1 cellular context compared by ENCODE assay signal in genomic region chr2:26900831-26901321, GRCh38.
TF ChIP-seq lines count a peak whose summit lies in the region.

No MANE protein-coding gene starts in this region.

TF ChIP-seq in SK-N-SH, 30 proteins besides CTCF, POLR2A, EP300 and RAD21 (continued from another document):
- TF ChIP-seq GABPA (IDR thresholded peaks at IDR 0.05; ENCODE audit: low read depth) (no peak), FOSL2 (IDR thresholded peaks at IDR 0.05; ENCODE audit: borderline replicate concordance, low read depth) (no peak), TAF1 (IDR thresholded peaks at IDR 0.05; ENCODE audit: borderline replicate concordance, low read depth, low read length) (no peak), FOXM1 (IDR thresholded peaks at IDR 0.05; ENCODE audit: low read depth) (no peak), SIN3A (IDR thresholded peaks at IDR 0.05; ENCODE audit: borderline replicate concordance, low read depth, low read length) (no peak)
